ENCODE assay signal across 16 cellular contexts in the genomic region with DNA sequence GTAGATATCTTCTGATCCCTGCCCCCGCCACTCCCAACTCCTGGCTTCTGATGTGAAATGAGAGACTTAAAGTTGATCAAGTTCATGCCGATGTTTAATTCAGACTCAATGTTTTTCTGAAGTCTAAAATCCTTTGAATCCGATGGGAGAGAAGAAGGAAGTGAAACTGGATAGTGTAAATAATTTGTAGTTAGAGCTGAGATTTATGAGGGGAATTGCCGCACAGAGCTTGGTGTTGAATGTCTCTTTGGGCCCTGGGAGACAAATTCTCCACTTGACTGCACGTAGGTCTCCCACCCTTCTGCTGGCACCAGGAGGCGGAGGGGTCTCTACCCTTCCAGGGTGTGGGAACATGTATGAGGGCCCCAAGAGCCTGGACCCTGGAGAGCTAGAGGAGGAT.
DNase-seq lines count a peak whose midpoint lies in the region; ATAC-seq and TF ChIP-seq lines count a peak whose summit lies in the region.
"Had no signal": no experiment of that assay in that cellular context is flagged by ENCODE, and none has a peak within 500 bp of the region (broad histone marks: within the 10 kb centered on the region; RNA-seq: fewer than 3 reads in every experiment).

No MANE protein-coding gene starts in this region.

- H3K9ac ChIP-seq in HCT116 (ENCODE audit: low read length) = peak overlapping the region; percentile 44
- H3K9ac ChIP-seq in mesenchymal stem cell (ENCODE audit: low read length) = no peak overlapping the region
- H3K9ac ChIP-seq in SK-N-SH = no peak overlapping the region

- BruUV-seq in HCT116 (replicated peaks; lab: Mats Ljungman, UMichigan) = TSS peak; percentile 78

- H4K20me1 ChIP-seq in HCT116 (ENCODE audit: insufficient read depth) = no peaks in the 10 kb centered on the region
- H4K20me1 ChIP-seq in SK-N-SH (ENCODE audit: insufficient read depth) = no peaks in the 10 kb centered on the region

- no peak overlapping the region for H3K23ac ChIP-seq in mesenchymal stem cell (ENCODE audit: low read length in 2 of 2)

- CTCF ChIA-PET in HCT116 (lab: Charles Lee) (interaction anchor here (1.2 kb wide), 1 partner anchor 9 kb away, joined by 4 read pairs; no protein-coding TSS in a partner anchor), SK-N-SH (lab: Yijun Ruan, JAX) (interaction anchor here (1.1 kb wide), 1 partner anchor 14 kb away, joined by 3 read pairs; no protein-coding TSS in a partner anchor)
- CTCF ChIA-PET in activated CD4-positive, alpha-beta memory T cell treated with anti-CD3 and anti-CD28 coated beads, Interleukin-2, amount 10 ng/mL, durations not matched to agents 7 days and 5 days (lab: Charles Lee) = no interaction called here

- no peak overlapping the region for H2AFZ ChIP-seq in HCT116 (ENCODE audit: low read depth, low read length, poor library complexity, severe bottlenecking)
- no peak overlapping the region for H2AFZ ChIP-seq in mesenchymal stem cell (ENCODE audit: low read depth, low read length)
- H2AFZ ChIP-seq in SK-N-SH (ENCODE audit: low read depth) = no peak overlapping the region

- TF ChIP-seq EP300 in SK-N-SH (IDR thresholded peaks at IDR 0.05; ENCODE audit: borderline replicate concordance in 1 of 2, low read depth in 1 of 2, low read length in 1 of 2) = no peak

- H3K9me3 ChIP-seq in HCT116 (ENCODE audit: control insufficient read depth in 1 of 2, insufficient read depth in 1 of 2, low read depth in 1 of 2, low read length in 2 of 2) (no peaks in the 10 kb centered on the region), body of pancreas (no peaks in the 10 kb centered on the region), mesenchymal stem cell (ENCODE audit: control insufficient read depth, low read length) (no peaks in the 10 kb centered on the region), tibial artery (no peaks in the 10 kb centered on the region), SK-N-SH (no peaks in the 10 kb centered on the region)
- H3K9me3 ChIP-seq: ascending aorta, left ventricle myocardium inferior had no signal

- H3K4me1 Mint-ChIP-seq in activated CD4-positive, alpha-beta memory T cell treated with anti-CD3 and anti-CD28 coated beads, Interleukin-2, amount 10 ng/mL, durations not matched to agents 7 days and 5 days = peaks cover 8% of the 10 kb centered on the region
- H3K4me1 Mint-ChIP-seq: activated B cell treated with CpG ODN at 0.5 μM for 24 hours had no signal

- H3K36me3 ChIP-seq in HCT116 (ENCODE audit: control insufficient read depth in 1 of 2, insufficient read depth in 2 of 2, low read length in 2 of 2) (no peaks in the 10 kb centered on the region), body of pancreas (replicated peaks in 1 of 2; ENCODE audit: insufficient read depth in 1 of 2, low read depth in 2 of 2) (no peaks in the 10 kb centered on the region), mesenchymal stem cell (ENCODE audit: control insufficient read depth in 1 of 2, insufficient read depth in 2 of 2, low read depth in 1 of 2, low read length in 2 of 2) (no peaks in the 10 kb centered on the region), tibial artery (no peaks in the 10 kb centered on the region), SK-N-SH (replicated peaks in 1 of 2; ENCODE audit: control insufficient read depth in 1 of 2, insufficient read depth in 2 of 2, low read length in 1 of 2) (no peaks in the 10 kb centered on the region)
- H3K36me3 ChIP-seq: ascending aorta, left ventricle myocardium inferior had no signal

- no peak overlapping the region for H3K27ac Mint-ChIP-seq in activated CD4-positive, alpha-beta memory T cell treated with anti-CD3 and anti-CD28 coated beads, Interleukin-2, amount 10 ng/mL, durations not matched to agents 7 days and 5 days
- H3K27ac Mint-ChIP-seq: activated B cell treated with CpG ODN at 0.5 μM for 24 hours had no signal

- 70 to 72% methylated on average over 6 of the region's 6 CpGs for WGBS in body of pancreas, 2 donors
- WGBS in mesenchymal stem cell = 60% methylated on average over 6 of the region's 6 CpGs
- WGBS in SK-N-SH (ENCODE audit: low lambda C conversion rate) = 93% methylated on average over 6 of the region's 6 CpGs

- H3K9me2 ChIP-seq in HCT116 (ENCODE audit: insufficient read depth) (no peaks in the 10 kb centered on the region), SK-N-SH (no peaks in the 10 kb centered on the region)

- peak overlapping the region in 1 of 2 experiments; percentile 91 for H2BK12ac ChIP-seq in mesenchymal stem cell (ENCODE audit: low read length in 2 of 2)

- no peak overlapping the region for H2BK120ac ChIP-seq in mesenchymal stem cell (ENCODE audit: low read depth, low read length)

- H3K27ac ChIP-seq in HCT116 (ENCODE audit: low read depth, low read length) (peak overlapping the region; percentile 90), body of pancreas (peak overlapping the region in 3 of 4 donors; percentile 73 to 82 (median 74)), mesenchymal stem cell (ENCODE audit: low read length, poor library complexity, severe bottlenecking) (no peak overlapping the region), tibial artery (peak overlapping the region; percentile 88), SK-N-SH (ENCODE audit: low read depth in 2 of 2, low read length in 1 of 2) (no peak overlapping the region)
- H3K27ac ChIP-seq: ascending aorta, left ventricle myocardium inferior had no signal

- RAD21 ChIA-PET in HCT116 (lab: Charles Lee; ENCODE audit: low non-redundant PET in 1 of 2, low total read pairs in 2 of 2, uncharacterized antibody in 2 of 2, unreplicated experiment in 2 of 2) = interaction anchor here in 1 of 2 experiments (1.3 kb wide), 1 partner anchor 10 kb away, joined by 3 read pairs; no protein-coding TSS in a partner anchor

- H2BK15ac ChIP-seq in mesenchymal stem cell (ENCODE audit: low read depth, poor library complexity, severe bottlenecking) = no peak overlapping the region

- DNase-seq in HCT116 (ENCODE audit: low read depth, low spot score) (no peak), body of pancreas (no peak), mesenchymal stem cell (peak; percentile 73), tibial artery (no peak), SK-N-SH (no peak), NCI-H2196 treated with DMSO at 0.1 percent for 48 hours (lab: John Stamatoyannopoulos, UW; ENCODE audit: unreplicated experiment) (no peak)
- no peak for DNase-seq in activated CD4-positive, alpha-beta memory T cell treated with anti-CD3 and anti-CD28 coated beads, Interleukin-2, amount 10 ng/mL, durations not matched to agents 7 days and 5 days
- DNase-seq: activated B cell treated with CpG ODN at 0.5 μM for 24 hours, activated gamma-delta T cell treated with Interleukin-2 at 50 U/mL for 16 hours, hippocampal formation, left ventricle myocardium inferior, NCI-H1105 treated with DMSO at 0.1 percent for 48 hours, NCI-H446, retina had no signal

- H3K4me3 ChIP-seq in HCT116 (replicated peaks in 1 of 2; ENCODE audit: low read depth in 1 of 2, low read length in 2 of 2) = no peak overlapping the region
- no peak overlapping the region for H3K4me3 ChIP-seq in body of pancreas
- H3K4me3 ChIP-seq in mesenchymal stem cell (ENCODE audit: insufficient read depth in 1 of 2, low read depth in 1 of 2, low read length in 2 of 2) = no peak overlapping the region
- H3K4me3 ChIP-seq in tibial artery = no peak overlapping the region
- no peak overlapping the region for H3K4me3 ChIP-seq in SK-N-SH (ENCODE audit: low read depth in 2 of 2, low read length in 1 of 2)
- H3K4me3 ChIP-seq: ascending aorta, left ventricle myocardium inferior had no signal

- H3K4me1 ChIP-seq in HCT116 (ENCODE audit: control insufficient read depth in 1 of 2, insufficient read depth in 2 of 2, low read length in 2 of 2) (peaks cover 23 to 55% of the 10 kb centered on the region in 2 experiments), body of pancreas (peaks cover 22% of the 10 kb centered on the region), mesenchymal stem cell (ENCODE audit: control insufficient read depth, insufficient read depth, low read depth, low read length) (peaks cover 12% of the 10 kb centered on the region), tibial artery (peaks cover 0 to 93% (median 38%) of the 10 kb centered on the region in 4 donors), SK-N-SH (ENCODE audit: control insufficient read depth in 1 of 2, insufficient read depth in 2 of 2, low read depth in 1 of 2, low read length in 1 of 2) (peaks cover 5 to 9% of the 10 kb centered on the region in 2 experiments)

- TF ChIP-seq RAD21 in HCT116 (IDR thresholded peaks at IDR 0.05; ENCODE audit: low read depth) = no peak
- no peak for TF ChIP-seq RAD21 in SK-N-SH (IDR thresholded peaks at IDR 0.05; ENCODE audit: low read length)

- POLR2A ChIA-PET in HCT116 (lab: Charles Lee) = interaction anchor here (1.3 to 3.7 kb wide), 5 partner anchors 8 to 203 kb away, joined by 3 to 39 read pairs (median 5); no protein-coding TSS in a partner anchor
- POLR2A ChIA-PET in SK-N-SH (lab: Yijun Ruan, JAX) = no interaction called here
- POLR2A ChIA-PET in activated CD4-positive, alpha-beta memory T cell treated with anti-CD3 and anti-CD28 coated beads, Interleukin-2, amount 10 ng/mL, durations not matched to agents 7 days and 5 days (lab: Charles Lee) = no interaction called here

- H3K4me3 Mint-ChIP-seq in activated CD4-positive, alpha-beta memory T cell treated with anti-CD3 and anti-CD28 coated beads, Interleukin-2, amount 10 ng/mL, durations not matched to agents 7 days and 5 days = no peak overlapping the region
- H3K4me3 Mint-ChIP-seq: activated B cell treated with CpG ODN at 0.5 μM for 24 hours had no signal

- intact Hi-C loops in HCT116 (cut with micrococcal nuclease) = no loop called here
- intact Hi-C loops in body of pancreas (cut with DNase I) = no loop called here
- intact Hi-C loops in tibial artery (cut with DNase I; ENCODE audit: low total_unique reads) = loop anchor here (10.0 kb wide), 1 partner anchor 72 kb away; no protein-coding TSS in a partner anchor

- H3K9me3 Mint-ChIP-seq in activated CD4-positive, alpha-beta memory T cell treated with anti-CD3 and anti-CD28 coated beads, Interleukin-2, amount 10 ng/mL, durations not matched to agents 7 days and 5 days = no peaks in the 10 kb centered on the region
- H3K9me3 Mint-ChIP-seq: activated B cell treated with CpG ODN at 0.5 μM for 24 hours had no signal

- no peak for ATAC-seq in HCT116
- ATAC-seq in body of pancreas = no peak
- ATAC-seq in HG02840 (IDR thresholded peaks at IDR 0.05; ENCODE audit: low FRiP score, unreplicated experiment) = no peak

- no peak overlapping the region for H4K8ac ChIP-seq in mesenchymal stem cell (ENCODE audit: low read length)

- H3K4me2 ChIP-seq in HCT116 (ENCODE audit: low read length) (peak overlapping the region; percentile 81), mesenchymal stem cell (ENCODE audit: low read length, poor library complexity, severe bottlenecking) (no peak overlapping the region), SK-N-SH (no peak overlapping the region)

- H3K79me1 ChIP-seq in mesenchymal stem cell (replicated peaks; ENCODE audit: low read length, poor library complexity, severe bottlenecking) = no peaks in the 10 kb centered on the region

- no peak overlapping the region for H4K91ac ChIP-seq in mesenchymal stem cell (ENCODE audit: low read length)

- H2BK5ac ChIP-seq in mesenchymal stem cell (ENCODE audit: low read depth, low read length, poor library complexity, severe bottlenecking) = no peak overlapping the region

- H3K27me3 ChIP-seq in HCT116 (ENCODE audit: insufficient read depth, low read length) (no peaks in the 10 kb centered on the region), body of pancreas (no peaks in the 10 kb centered on the region), mesenchymal stem cell (ENCODE audit: control insufficient read depth in 1 of 2, insufficient read depth in 1 of 2, low read length in 2 of 2) (no peaks in the 10 kb centered on the region), tibial artery (no peaks in the 10 kb centered on the region), SK-N-SH (ENCODE audit: insufficient read depth) (no peaks in the 10 kb centered on the region)
- H3K27me3 ChIP-seq: ascending aorta had no signal

- no peak for TF ChIP-seq POLR2A in HCT116 (IDR thresholded peaks at IDR 0.05; ENCODE audit: borderline replicate concordance, extremely low read depth, insufficient read depth, insufficient read length)
- TF ChIP-seq POLR2A in body of pancreas (IDR thresholded peaks at IDR 0.05) = no peak

- H3K18ac ChIP-seq in mesenchymal stem cell (ENCODE audit: low read depth in 1 of 2, low read length in 2 of 2) = peak overlapping the region in 1 of 2 experiments; percentile 42

- H3K36me3 Mint-ChIP-seq in activated CD4-positive, alpha-beta memory T cell treated with anti-CD3 and anti-CD28 coated beads, Interleukin-2, amount 10 ng/mL, durations not matched to agents 7 days and 5 days (ENCODE audit: low read depth) = no peaks in the 10 kb centered on the region

- no peaks in the 10 kb centered on the region for H3F3A ChIP-seq in SK-N-SH (replicated peaks; ENCODE audit: insufficient read depth)

- no peak overlapping the region for H2AK5ac ChIP-seq in mesenchymal stem cell (ENCODE audit: low read length, severe bottlenecking)

- H3K79me2 ChIP-seq in HCT116 (ENCODE audit: insufficient read depth, low read length) (no peaks in the 10 kb centered on the region), SK-N-SH (ENCODE audit: insufficient read depth) (no peaks in the 10 kb centered on the region)

- no peak overlapping the region for H3K4ac ChIP-seq in mesenchymal stem cell (ENCODE audit: low read depth in 1 of 2, low read length in 2 of 2)

- peaks cover 37% of the 10 kb centered on the region for H3K27me3 Mint-ChIP-seq in activated CD4-positive, alpha-beta memory T cell treated with anti-CD3 and anti-CD28 coated beads, Interleukin-2, amount 10 ng/mL, durations not matched to agents 7 days and 5 days

- peak overlapping the region in 1 of 2 experiments; percentile 12 for H3K14ac ChIP-seq in mesenchymal stem cell (ENCODE audit: low read length in 2 of 2)

- no peak for TF ChIP-seq CTCF in HCT116 (IDR thresholded peaks at IDR 0.05 in 2 of 3, conservative IDR thresholded peaks at IDR 0.05 in 1 of 3; ENCODE audit: borderline replicate concordance in 1 of 3, insufficient read depth in 1 of 3, low read depth in 2 of 3, low read length in 2 of 3)
- TF ChIP-seq CTCF in body of pancreas (IDR thresholded peaks at IDR 0.05) = no peak
- TF ChIP-seq CTCF in tibial artery (IDR thresholded peaks at IDR 0.05) = no peak
- TF ChIP-seq CTCF in SK-N-SH (IDR thresholded peaks at IDR 0.05) = no peak

Comparison
In these comparisons a context has a peak if more than half of its experiments do, and no peak if none do; other contexts are left out.
1. H3K27ac ChIP-seq: peak in HCT116 (single experiment), body of pancreas (3 of 4) and tibial artery (2 of 2); none in mesenchymal stem cell (single experiment) and SK-N-SH (0 of 2).